9 cellular contexts compared by ENCODE assay signal in genomic region chr10:102678842-102679289, GRCh38. TPM values are rescaled to one million over a fixed set of nuclear protein-coding genes. Genes with fewer than 3 reads are reported as not detected.
DNase-seq lines count a peak whose midpoint lies in the region; ATAC-seq and TF ChIP-seq lines count a peak whose summit lies in the region.
"Had no signal": no experiment of that assay in that cellular context is flagged by ENCODE, and none has a peak within 500 bp of the region (broad histone marks: within the 10 kb centered on the region; RNA-seq: fewer than 3 reads in every experiment).

No MANE protein-coding gene starts in this region.

- H3K27me3 ChIP-seq in Karpas-422 (ENCODE audit: low read length), result no peaks in the 10 kb centered on the region
- no peaks in the 10 kb centered on the region for H3K27me3 ChIP-seq in SJSA1 (replicated peaks)

- TF ChIP-seq CTCF in fibroblast of pulmonary artery (IDR thresholded peaks at IDR 0.05; ENCODE audit: low read length, missing control alignments) (peak; percentile 81), nephron progenitor cell (IDR thresholded peaks at IDR 0.05) (peak; percentile 74)

- H3K9me2 ChIP-seq in Karpas-422 (replicated peaks; ENCODE audit: insufficient read depth, low read length), result no peaks in the 10 kb centered on the region

- peaks cover 33% of the 10 kb centered on the region for H3K36me3 Mint-ChIP-seq in nephron progenitor cell (ENCODE audit: low read depth)

- H3K4me3 ChIP-seq in Karpas-422 (ENCODE audit: low read length) (no peak overlapping the region), SJSA1 (no peak overlapping the region), fibroblast of pulmonary artery (replicated peaks; ENCODE audit: low read depth, low read length) (no peak overlapping the region)

- peak overlapping the region; percentile 18 for H3K27ac Mint-ChIP-seq in nephron progenitor cell
- H3K27ac Mint-ChIP-seq: stimulated activated naive CD8-positive, alpha-beta T cell treated with anti-CD3 and anti-CD28 coated beads, Interleukin-15, Interleukin-2, amounts not matched to agents 100 ng/mL and 50 ng/mL, for 24 hours had no signal

- no peaks in the 10 kb centered on the region for H3K27me3 Mint-ChIP-seq in nephron progenitor cell (ENCODE audit: low read depth, poor library complexity)
- H3K27me3 Mint-ChIP-seq: stimulated activated naive CD8-positive, alpha-beta T cell treated with anti-CD3 and anti-CD28 coated beads, Interleukin-15, Interleukin-2, amounts not matched to agents 100 ng/mL and 50 ng/mL, for 24 hours had no signal

- H3K27ac ChIP-seq in Karpas-422 (ENCODE audit: low read length) (no peak overlapping the region), SJSA1 (no peak overlapping the region)

- H3K4me1 Mint-ChIP-seq in nephron progenitor cell, result peaks cover 80% of the 10 kb centered on the region

- peak overlapping the region; percentile 29 for H3K4me3 Mint-ChIP-seq in nephron progenitor cell
- H3K4me3 Mint-ChIP-seq: stimulated activated naive CD8-positive, alpha-beta T cell treated with anti-CD3 and anti-CD28 coated beads, Interleukin-15, Interleukin-2, amounts not matched to agents 100 ng/mL and 50 ng/mL, for 24 hours had no signal

- no peaks in the 10 kb centered on the region for H3K79me2 ChIP-seq in Karpas-422 (ENCODE audit: low read length)

- H2AFZ ChIP-seq in Karpas-422 (ENCODE audit: low read length), result no peak overlapping the region; the same call in 1 of the 2 replicates

- H3K36me3 ChIP-seq in Karpas-422 (ENCODE audit: insufficient read depth, low read length), result 0 out of 2 replicates have a peak, but pooled peaks cover 3% of the 10 kb centered on the region
- peaks cover 6% of the 10 kb centered on the region for H3K36me3 ChIP-seq in SJSA1

- no peak for ATAC-seq in GM19035 (IDR thresholded peaks at IDR 0.05; ENCODE audit: unreplicated experiment)
- no peak for ATAC-seq in HG02938 (IDR thresholded peaks at IDR 0.05; ENCODE audit: unreplicated experiment)

- H3K9ac ChIP-seq in Karpas-422 (ENCODE audit: low read length), result peak overlapping the region; percentile 33; the same call in 1 of the 2 replicates

- H3K9me3 Mint-ChIP-seq in nephron progenitor cell, result no peaks in the 10 kb centered on the region
- H3K9me3 Mint-ChIP-seq: stimulated activated naive CD8-positive, alpha-beta T cell treated with anti-CD3 and anti-CD28 coated beads, Interleukin-15, Interleukin-2, amounts not matched to agents 100 ng/mL and 50 ng/mL, for 24 hours had no signal

- H3K4me1 ChIP-seq in Karpas-422 (ENCODE audit: low read length), result peaks cover 38% of the 10 kb centered on the region
- peaks cover 50% of the 10 kb centered on the region for H3K4me1 ChIP-seq in SJSA1 (replicated peaks)

- H4K20me1 ChIP-seq in Karpas-422 (ENCODE audit: insufficient read depth, low read depth, low read length), result no peaks in the 10 kb centered on the region

- peak overlapping the region; percentile 41 for H3K4me2 ChIP-seq in Karpas-422 (ENCODE audit: low read depth, low read length, poor library complexity, severe bottlenecking)

- peak; percentile 60 for DNase-seq in EH (ENCODE audit: low read depth)
- peak; percentile 77 for DNase-seq in Karpas-422
- peak; percentile 65 to 80 for DNase-seq in SJSA1 (ENCODE audit: low read depth in 1 of 2, low spot score in 2 of 2)
- DNase-seq in fibroblast of pulmonary artery (ENCODE audit: low read depth), result peak; percentile 67
- DNase-seq in nephron progenitor cell, result peak; percentile 85
- no peak for DNase-seq in T-helper 1 cell

- H3K9me3 ChIP-seq in Karpas-422 (ENCODE audit: low read length) (no peaks in the 10 kb centered on the region), SJSA1 (replicated peaks) (no peaks in the 10 kb centered on the region)

RNA-seq across cellular contexts. Expression of gene TRIM8, which starts 34.6 kb away (rescaled TPM):
- total RNA-seq in Karpas-422 (2014; rRNA removed; shearing (Covaris generic); ENCODE audit: low replicate concordance), result 94.4 and 111 TPM in 2 replicates
- total RNA-seq in SJSA1 (2014; rRNA removed; shearing (Covaris generic)), result 77.2 and 93.3 TPM in 2 replicates

RNA-seq across cellular contexts. Expression of gene ARL3, which starts 35.3 kb away (rescaled TPM):
- 4.6 and 6.6 TPM in 2 replicates for total RNA-seq in Karpas-422 (2014; rRNA removed; shearing (Covaris generic); ENCODE audit: low replicate concordance)
- total RNA-seq in SJSA1 (2014; rRNA removed; shearing (Covaris generic)), result 12.1 and 14.3 TPM in 2 replicates

RNA-seq across cellular contexts. Expression of gene SFXN2, which starts 35.6 kb away (rescaled TPM):
- total RNA-seq in Karpas-422 (2014; rRNA removed; shearing (Covaris generic); ENCODE audit: low replicate concordance), result 10.2 and 25.8 TPM in 2 replicates
- 1.1 and 3.1 TPM in 2 replicates for total RNA-seq in SJSA1 (2014; rRNA removed; shearing (Covaris generic))

Comparison
In these comparisons a context has a peak if more than half of its experiments do, and no peak if none do; other contexts are left out.
1. DNase-seq: peak in EH (single experiment), Karpas-422 (single experiment), SJSA1 (2 of 2), fibroblast of pulmonary artery (single experiment) and nephron progenitor cell (single experiment); none in T-helper 1 cell (0 of 5).